Comparison of ENCODE assay signal across 3 cellular contexts in genomic region chr10:133414401-133414800, GRCh38. TPM values are rescaled to one million over a fixed set of nuclear protein-coding genes. Genes with fewer than 3 reads are reported as not detected.
"Had no signal": no experiment of that assay in that cellular context is flagged by ENCODE, and none has a peak within 500 bp of the region (broad histone marks: within the 10 kb centered on the region; RNA-seq: fewer than 3 reads in every experiment).

No MANE protein-coding gene starts in this region.

RNA-seq across cellular contexts. Expression of gene SPRN, which starts 10.0 kb away (rescaled TPM):
- total RNA-seq: H4, H7 had no signal

RNA-seq across cellular contexts. Expression of gene PAOX, which starts 35.3 kb away (rescaled TPM):
- total RNA-seq: H4 had no signal

RNA-seq across cellular contexts. Expression of gene SCART1, which starts 39.3 kb away (rescaled TPM):
- polyA plus RNA-seq: GM23338 had no signal
